20 cellular contexts compared by ENCODE assay signal in genomic region chr18:9008709-9009635, GRCh38.
"Had no signal": no experiment of that assay in that cellular context is flagged by ENCODE, and none has a peak within 500 bp of the region (broad histone marks: within the 10 kb centered on the region; RNA-seq: fewer than 3 reads in every experiment).

No MANE protein-coding gene starts in this region.

- H3K27ac ChIP-seq: sigmoid colon, thoracic aorta, upper lobe of left lung, VCaP had no signal

- H3K4me2 ChIP-seq: smooth muscle cell had no signal

- H3K4me1 ChIP-seq: sigmoid colon, upper lobe of left lung had no signal

- H3K4me3 ChIP-seq: sigmoid colon, smooth muscle cell, thoracic aorta, upper lobe of left lung had no signal

- H3K27me3 ChIP-seq: sigmoid colon, upper lobe of left lung had no signal

- ATAC-seq: activated CD8-positive, alpha-beta memory T cell treated with anti-CD3 and anti-CD28 coated beads, Interleukin-2, amount 10 ng/mL, durations not matched to agents 7 days and 5 days; activated CD8-positive, alpha-beta T cell treated with anti-CD3 and anti-CD28 coated beads for 36 hours; activated naive CD8-positive, alpha-beta T cell treated with anti-CD3 and anti-CD28 coated beads, Interleukin-2, amount 50 U/mL, for 24 hours had no signal

- H3K36me3 ChIP-seq: sigmoid colon, thoracic aorta, upper lobe of left lung had no signal

- DNase-seq: activated CD4-positive, alpha-beta T cell treated with anti-CD3 and anti-CD28 coated beads, Interleukin-2, amount 10 ng/mL, durations not matched to agents 7 days and 5 days; activated CD4-positive, CD25-positive, alpha-beta regulatory T cell treated with anti-CD3 and anti-CD28 coated beads, Interleukin-2, amount 50 U/mL, for 72 hours; activated CD8-positive, alpha-beta memory T cell treated with anti-CD3 and anti-CD28 coated beads, Interleukin-2, amount 10 ng/mL, durations not matched to agents 7 days and 5 days; activated effector memory CD4-positive, alpha-beta T cell treated with anti-CD3 and anti-CD28 coated beads, Interleukin-2, amount 50 U/mL, for 16 hours; activated naive CD4-positive, alpha-beta T cell treated with anti-CD3 and anti-CD28 coated beads, Interleukin-2, amount 50 U/mL, for 16 hours; activated naive CD8-positive, alpha-beta T cell treated with anti-CD3 and anti-CD28 coated beads, Interleukin-2, amount 50 U/mL, for 24 hours; activated T-cell treated with anti-CD3 and anti-CD28 coated beads for 4 hours; foreskin fibroblast; midbrain; natural killer cell; retina; sigmoid colon; stimulated activated CD4-positive, alpha-beta T cell treated with anti-CD3 and anti-CD28 coated beads, Interleukin-2, amount 100 ng/mL, for 48 hours; stimulated activated naive CD4-positive, alpha-beta T cell; T1000; upper lobe of left lung had no signal

- H3K9me3 ChIP-seq: sigmoid colon, thoracic aorta, upper lobe of left lung had no signal
